Comparison of ENCODE assay signal across 1 cellular context in the genomic region with DNA sequence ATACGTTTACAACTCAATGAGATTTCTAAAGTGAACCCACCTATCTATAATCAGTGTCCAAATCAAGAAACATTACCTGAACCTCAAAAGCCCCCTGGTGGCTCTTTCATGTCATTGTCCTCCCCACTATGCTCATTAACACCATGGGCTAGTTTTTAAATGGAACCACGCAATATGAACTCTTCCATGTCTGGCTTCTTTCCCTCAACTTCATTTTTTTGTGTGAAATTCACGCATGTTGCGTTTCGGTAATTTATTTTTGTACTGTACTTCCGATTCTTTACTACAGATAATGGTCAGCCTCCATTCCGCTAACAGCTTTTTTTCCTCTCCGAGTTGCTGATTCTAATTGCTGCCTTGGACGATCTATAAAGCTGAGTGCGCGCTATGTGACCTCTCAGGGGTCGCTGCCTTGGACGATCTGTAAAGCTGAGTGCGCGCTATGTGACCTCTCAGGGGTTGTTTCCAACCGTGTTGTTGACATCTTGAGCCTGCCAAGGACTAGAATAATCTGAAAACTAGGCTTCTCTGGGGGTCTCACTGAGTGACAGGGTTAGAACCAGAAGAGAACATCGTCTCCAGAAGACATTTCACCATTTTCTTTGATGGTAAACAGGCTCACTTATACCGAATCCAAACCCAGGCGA.
TF ChIP-seq lines count a peak whose summit lies in the region.

No MANE protein-coding gene starts in this region.

TF ChIP-seq in K562, 482 proteins besides CTCF, POLR2A, EP300 and RAD21 (continues in another document):
- TF ChIP-seq BACH1 (tag; IDR thresholded peaks at IDR 0.05) = peak; percentile 89; the same call in 1 of the 2 replicates
- peak; percentile 46; the same call in 1 of the 2 replicates for TF ChIP-seq ZBTB17 (CRISPR knock-in tag; IDR thresholded peaks at IDR 0.05)
- TF ChIP-seq ARID1B (IDR thresholded peaks at IDR 0.05) = no peak; the same call in 1 of the 2 replicates
- TF ChIP-seq HNRNPK (IDR thresholded peaks at IDR 0.05; ENCODE audit: low read depth, low read length, poor library complexity, severe bottlenecking) = no peak
- TF ChIP-seq SMAD3 (CRISPR knock-in tag; conservative IDR thresholded peaks at IDR 0.05) = peak; percentile 80; the same call in 1 of the 2 replicates
- no peak for TF ChIP-seq JUNB (CRISPR knock-in tag; conservative IDR thresholded peaks at IDR 0.05)
- peak; percentile 68; the same call in 1 of the 2 replicates for TF ChIP-seq NBN (IDR thresholded peaks at IDR 0.05; ENCODE audit: low read depth)
- TF ChIP-seq ARHGAP35 (IDR thresholded peaks at IDR 0.05; ENCODE audit: partially characterized antibody) = no peak
- no peak for TF ChIP-seq MEIS2 (IDR thresholded peaks at IDR 0.05; ENCODE audit: partially characterized antibody)
- TF ChIP-seq ZNF134 (CRISPR knock-in tag; conservative IDR thresholded peaks at IDR 0.05) = peak; percentile 40; the same call in 1 of the 2 replicates
- no peak for TF ChIP-seq ILK (tag; IDR thresholded peaks at IDR 0.05; ENCODE audit: borderline replicate concordance, low read depth)
- TF ChIP-seq L3MBTL2 (IDR thresholded peaks at IDR 0.05) = 0 out of 2 replicates have a peak, but pooled peaks have one; percentile 87
- no peak for TF ChIP-seq ZNF124 (CRISPR knock-in tag; IDR thresholded peaks at IDR 0.05)
- TF ChIP-seq, protein P1, sequence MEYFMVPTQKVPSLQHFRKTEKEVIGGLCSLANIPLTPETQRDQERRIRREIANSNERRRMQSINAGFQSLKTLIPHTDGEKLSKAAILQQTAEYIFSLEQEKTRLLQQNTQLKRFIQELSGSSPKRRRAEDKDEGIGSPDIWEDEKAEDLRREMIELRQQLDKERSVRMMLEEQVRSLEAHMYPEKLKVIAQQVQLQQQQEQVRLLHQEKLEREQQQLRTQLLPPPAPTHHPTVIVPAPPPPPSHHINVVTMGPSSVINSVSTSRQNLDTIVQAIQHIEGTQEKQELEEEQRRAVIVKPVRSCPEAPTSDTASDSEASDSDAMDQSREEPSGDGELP (CRISPR knock-in tag; IDR thresholded peaks at IDR 0.05; ENCODE audit: borderline replicate concordance) = no peak
- TF ChIP-seq RCOR1 (IDR thresholded peaks at IDR 0.05; ENCODE audit: borderline replicate concordance in 1 of 2, low read depth in 2 of 2, low read length in 2 of 2) = no peak
- TF ChIP-seq ZNF589 (CRISPR knock-in tag; IDR thresholded peaks at IDR 0.05; ENCODE audit: low read depth) = peak; percentile 97
- TF ChIP-seq PHF21A (IDR thresholded peaks at IDR 0.05; ENCODE audit: borderline replicate concordance, low read depth) = 0 out of 2 replicates have a peak, but pooled peaks have one; percentile 20
- TF ChIP-seq, protein P2, sequence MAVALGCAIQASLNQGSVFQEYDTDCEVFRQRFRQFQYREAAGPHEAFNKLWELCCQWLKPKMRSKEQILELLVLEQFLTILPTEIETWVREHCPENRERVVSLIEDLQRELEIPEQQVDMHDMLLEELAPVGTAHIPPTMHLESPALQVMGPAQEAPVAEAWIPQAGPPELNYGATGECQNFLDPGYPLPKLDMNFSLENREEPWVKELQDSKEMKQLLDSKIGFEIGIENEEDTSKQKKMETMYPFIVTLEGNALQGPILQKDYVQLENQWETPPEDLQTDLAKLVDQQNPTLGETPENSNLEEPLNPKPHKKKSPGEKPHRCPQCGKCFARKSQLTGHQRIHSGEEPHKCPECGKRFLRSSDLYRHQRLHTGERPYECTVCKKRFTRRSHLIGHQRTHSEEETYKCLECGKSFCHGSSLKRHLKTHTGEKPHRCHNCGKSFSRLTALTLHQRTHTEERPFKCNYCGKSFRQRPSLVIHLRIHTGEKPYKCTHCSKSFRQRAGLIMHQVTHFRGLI (CRISPR knock-in tag; IDR thresholded peaks at IDR 0.05) = peak; percentile 72; the same call in 1 of the 2 replicates
- TF ChIP-seq, protein P3, sequence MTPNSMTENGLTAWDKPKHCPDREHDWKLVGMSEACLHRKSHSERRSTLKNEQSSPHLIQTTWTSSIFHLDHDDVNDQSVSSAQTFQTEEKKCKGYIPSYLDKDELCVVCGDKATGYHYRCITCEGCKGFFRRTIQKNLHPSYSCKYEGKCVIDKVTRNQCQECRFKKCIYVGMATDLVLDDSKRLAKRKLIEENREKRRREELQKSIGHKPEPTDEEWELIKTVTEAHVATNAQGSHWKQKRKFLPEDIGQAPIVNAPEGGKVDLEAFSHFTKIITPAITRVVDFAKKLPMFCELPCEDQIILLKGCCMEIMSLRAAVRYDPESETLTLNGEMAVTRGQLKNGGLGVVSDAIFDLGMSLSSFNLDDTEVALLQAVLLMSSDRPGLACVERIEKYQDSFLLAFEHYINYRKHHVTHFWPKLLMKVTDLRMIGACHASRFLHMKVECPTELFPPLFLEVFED (CRISPR knock-in tag; conservative IDR thresholded peaks at IDR 0.05) = peak; percentile 78
- no peak for TF ChIP-seq U2AF1 (optimal IDR thresholded peaks at IDR 0.05; ENCODE audit: low read depth, low read length)
- peak; percentile 52 for TF ChIP-seq TBP (optimal IDR thresholded peaks at IDR 0.05; ENCODE audit: low read depth, low read length)
- no peak; the same call in 1 of the 2 replicates for TF ChIP-seq THRAP3 (IDR thresholded peaks at IDR 0.05; ENCODE audit: borderline replicate concordance)
- TF ChIP-seq, protein P4, sequence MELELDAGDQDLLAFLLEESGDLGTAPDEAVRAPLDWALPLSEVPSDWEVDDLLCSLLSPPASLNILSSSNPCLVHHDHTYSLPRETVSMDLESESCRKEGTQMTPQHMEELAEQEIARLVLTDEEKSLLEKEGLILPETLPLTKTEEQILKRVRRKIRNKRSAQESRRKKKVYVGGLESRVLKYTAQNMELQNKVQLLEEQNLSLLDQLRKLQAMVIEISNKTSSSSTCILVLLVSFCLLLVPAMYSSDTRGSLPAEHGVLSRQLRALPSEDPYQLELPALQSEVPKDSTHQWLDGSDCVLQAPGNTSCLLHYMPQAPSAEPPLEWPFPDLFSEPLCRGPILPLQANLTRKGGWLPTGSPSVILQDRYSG (tag; conservative IDR thresholded peaks at IDR 0.05; ENCODE audit: low read depth) = no peak; the same call in 1 of the 2 replicates
- TF ChIP-seq, protein P5, sequence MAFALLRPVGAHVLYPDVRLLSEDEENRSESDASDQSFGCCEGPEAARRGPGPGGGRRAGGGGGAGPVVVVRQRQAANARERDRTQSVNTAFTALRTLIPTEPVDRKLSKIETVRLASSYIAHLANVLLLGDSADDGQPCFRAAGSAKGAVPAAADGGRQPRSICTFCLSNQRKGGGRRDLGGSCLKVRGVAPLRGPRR (CRISPR knock-in tag; IDR thresholded peaks at IDR 0.05) = peak; percentile 74; the same call in 1 of the 2 replicates
- peak; percentile 9; the same call in 1 of the 2 replicates for TF ChIP-seq ZKSCAN1 (IDR thresholded peaks at IDR 0.05; ENCODE audit: low read depth, low read length)
- TF ChIP-seq PTRF (tag; IDR thresholded peaks at IDR 0.05) = 0 out of 2 replicates have a peak, but pooled peaks have one; percentile 22
- no peak; the same call in 1 of the 2 replicates for TF ChIP-seq PYGO2 (tag; IDR thresholded peaks at IDR 0.05)
- TF ChIP-seq, protein P6, sequence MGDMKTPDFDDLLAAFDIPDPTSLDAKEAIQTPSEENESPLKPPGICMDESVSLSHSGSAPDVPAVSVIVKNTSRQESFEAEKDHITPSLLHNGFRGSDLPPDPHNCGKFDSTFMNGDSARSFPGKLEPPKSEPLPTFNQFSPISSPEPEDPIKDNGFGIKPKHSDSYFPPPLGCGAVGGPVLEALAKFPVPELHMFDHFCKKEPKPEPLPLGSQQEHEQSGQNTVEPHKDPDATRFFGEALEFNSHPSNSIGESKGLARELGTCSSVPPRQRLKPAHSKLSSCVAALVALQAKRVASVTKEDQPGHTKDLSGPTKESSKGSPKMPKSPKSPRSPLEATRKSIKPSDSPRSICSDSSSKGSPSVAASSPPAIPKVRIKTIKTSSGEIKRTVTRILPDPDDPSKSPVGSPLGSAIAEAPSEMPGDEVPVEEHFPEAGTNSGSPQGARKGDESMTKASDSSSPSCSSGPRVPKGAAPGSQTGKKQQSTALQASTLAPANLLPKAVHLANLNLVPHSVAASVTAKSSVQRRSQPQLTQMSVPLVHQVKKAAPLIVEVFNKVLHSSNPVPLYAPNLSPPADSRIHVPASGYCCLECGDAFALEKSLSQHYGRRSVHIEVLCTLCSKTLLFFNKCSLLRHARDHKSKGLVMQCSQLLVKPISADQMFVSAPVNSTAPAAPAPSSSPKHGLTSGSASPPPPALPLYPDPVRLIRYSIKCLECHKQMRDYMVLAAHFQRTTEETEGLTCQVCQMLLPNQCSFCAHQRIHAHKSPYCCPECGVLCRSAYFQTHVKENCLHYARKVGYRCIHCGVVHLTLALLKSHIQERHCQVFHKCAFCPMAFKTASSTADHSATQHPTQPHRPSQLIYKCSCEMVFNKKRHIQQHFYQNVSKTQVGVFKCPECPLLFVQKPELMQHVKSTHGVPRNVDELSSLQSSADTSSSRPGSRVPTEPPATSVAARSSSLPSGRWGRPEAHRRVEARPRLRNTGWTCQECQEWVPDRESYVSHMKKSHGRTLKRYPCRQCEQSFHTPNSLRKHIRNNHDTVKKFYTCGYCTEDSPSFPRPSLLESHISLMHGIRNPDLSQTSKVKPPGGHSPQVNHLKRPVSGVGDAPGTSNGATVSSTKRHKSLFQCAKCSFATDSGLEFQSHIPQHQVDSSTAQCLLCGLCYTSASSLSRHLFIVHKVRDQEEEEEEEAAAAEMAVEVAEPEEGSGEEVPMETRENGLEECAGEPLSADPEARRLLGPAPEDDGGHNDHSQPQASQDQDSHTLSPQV (IDR thresholded peaks at IDR 0.05) = peak; percentile 77
- TF ChIP-seq, protein P7, sequence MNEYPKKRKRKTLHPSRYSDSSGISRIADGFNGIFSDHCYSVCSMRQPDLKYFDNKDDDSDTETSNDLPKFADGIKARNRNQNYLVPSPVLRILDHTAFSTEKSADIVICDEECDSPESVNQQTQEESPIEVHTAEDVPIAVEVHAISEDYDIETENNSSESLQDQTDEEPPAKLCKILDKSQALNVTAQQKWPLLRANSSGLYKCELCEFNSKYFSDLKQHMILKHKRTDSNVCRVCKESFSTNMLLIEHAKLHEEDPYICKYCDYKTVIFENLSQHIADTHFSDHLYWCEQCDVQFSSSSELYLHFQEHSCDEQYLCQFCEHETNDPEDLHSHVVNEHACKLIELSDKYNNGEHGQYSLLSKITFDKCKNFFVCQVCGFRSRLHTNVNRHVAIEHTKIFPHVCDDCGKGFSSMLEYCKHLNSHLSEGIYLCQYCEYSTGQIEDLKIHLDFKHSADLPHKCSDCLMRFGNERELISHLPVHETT (CRISPR knock-in tag; conservative IDR thresholded peaks at IDR 0.05 in 1 of 2, IDR thresholded peaks at IDR 0.05 in 1 of 2) = no peak
- no peak for TF ChIP-seq RFX5 (IDR thresholded peaks at IDR 0.05; ENCODE audit: low read depth, low read length)
- no peak for TF ChIP-seq POLR2H (tag; IDR thresholded peaks at IDR 0.05; ENCODE audit: low read depth)
- TF ChIP-seq SMARCA4 (IDR thresholded peaks at IDR 0.05) = no peak
- TF ChIP-seq SMAD2 (IDR thresholded peaks at IDR 0.05; ENCODE audit: low read depth, low read length) = no peak
- no peak for TF ChIP-seq NCOA1 (IDR thresholded peaks at IDR 0.05; ENCODE audit: low read depth)
- TF ChIP-seq TEAD1 (CRISPR knock-in tag; IDR thresholded peaks at IDR 0.05) = peak; percentile 24 to 33; a peak in 2 of 4 replicates
- no peak for TF ChIP-seq TRIM24 (IDR thresholded peaks at IDR 0.05)
- no peak for TF ChIP-seq JUND (IDR thresholded peaks at IDR 0.05; ENCODE audit: borderline replicate concordance, low read depth, low read length)
- peak; percentile 31; the same call in 1 of the 3 replicates for TF ChIP-seq JUND (tag; IDR thresholded peaks at IDR 0.05; ENCODE audit: borderline replicate concordance, low read depth, low read length)
- TF ChIP-seq SUPT5H (IDR thresholded peaks at IDR 0.05) = no peak
- 0 out of 2 replicates have a peak, but pooled peaks have one; percentile 62 for TF ChIP-seq HEY1 (CRISPR knock-in tag; IDR thresholded peaks at IDR 0.05; ENCODE audit: borderline replicate concordance)
- TF ChIP-seq ZKSCAN3 (CRISPR knock-in tag; IDR thresholded peaks at IDR 0.05) = 0 out of 2 replicates have a peak, but pooled peaks have one; percentile 7
- no peak for TF ChIP-seq ADNP (tag; IDR thresholded peaks at IDR 0.05)
- peak; percentile 99; the same call in 1 of the 2 replicates for TF ChIP-seq ZC3H4 (CRISPR knock-in tag; IDR thresholded peaks at IDR 0.05; ENCODE audit: borderline replicate concordance)
- TF ChIP-seq, protein P8, sequence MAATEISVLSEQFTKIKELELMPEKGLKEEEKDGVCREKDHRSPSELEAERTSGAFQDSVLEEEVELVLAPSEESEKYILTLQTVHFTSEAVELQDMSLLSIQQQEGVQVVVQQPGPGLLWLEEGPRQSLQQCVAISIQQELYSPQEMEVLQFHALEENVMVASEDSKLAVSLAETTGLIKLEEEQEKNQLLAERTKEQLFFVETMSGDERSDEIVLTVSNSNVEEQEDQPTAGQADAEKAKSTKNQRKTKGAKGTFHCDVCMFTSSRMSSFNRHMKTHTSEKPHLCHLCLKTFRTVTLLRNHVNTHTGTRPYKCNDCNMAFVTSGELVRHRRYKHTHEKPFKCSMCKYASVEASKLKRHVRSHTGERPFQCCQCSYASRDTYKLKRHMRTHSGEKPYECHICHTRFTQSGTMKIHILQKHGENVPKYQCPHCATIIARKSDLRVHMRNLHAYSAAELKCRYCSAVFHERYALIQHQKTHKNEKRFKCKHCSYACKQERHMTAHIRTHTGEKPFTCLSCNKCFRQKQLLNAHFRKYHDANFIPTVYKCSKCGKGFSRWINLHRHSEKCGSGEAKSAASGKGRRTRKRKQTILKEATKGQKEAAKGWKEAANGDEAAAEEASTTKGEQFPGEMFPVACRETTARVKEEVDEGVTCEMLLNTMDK (IDR thresholded peaks at IDR 0.05; ENCODE audit: borderline replicate concordance, insufficient read depth, low read depth, low read length, poor library complexity, severe bottlenecking) = peak; percentile 77
- TF ChIP-seq BRD4 (IDR thresholded peaks at IDR 0.05) = peak; percentile 100
- TF ChIP-seq, protein P9, sequence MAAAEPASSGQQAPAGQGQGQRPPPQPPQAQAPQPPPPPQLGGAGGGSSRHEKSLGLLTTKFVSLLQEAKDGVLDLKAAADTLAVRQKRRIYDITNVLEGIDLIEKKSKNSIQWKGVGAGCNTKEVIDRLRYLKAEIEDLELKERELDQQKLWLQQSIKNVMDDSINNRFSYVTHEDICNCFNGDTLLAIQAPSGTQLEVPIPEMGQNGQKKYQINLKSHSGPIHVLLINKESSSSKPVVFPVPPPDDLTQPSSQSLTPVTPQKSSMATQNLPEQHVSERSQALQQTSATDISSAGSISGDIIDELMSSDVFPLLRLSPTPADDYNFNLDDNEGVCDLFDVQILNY (CRISPR knock-in tag; IDR thresholded peaks at IDR 0.05) = peak; percentile 83; the same call in 1 of the 2 replicates
- TF ChIP-seq CBFA2T2 (conservative IDR thresholded peaks at IDR 0.05) = no peak
- TF ChIP-seq GATAD2B (IDR thresholded peaks at IDR 0.05; ENCODE audit: borderline replicate concordance) = no peak
- peak in 1 of 2 experiments; percentile 28; a peak in 2 of 4 replicates for TF ChIP-seq FOXA3 (CRISPR knock-in tag; conservative IDR thresholded peaks at IDR 0.05 in 1 of 2, IDR thresholded peaks at IDR 0.05 in 1 of 2)
- no peak for TF ChIP-seq POLR3A (IDR thresholded peaks at IDR 0.05; ENCODE audit: borderline replicate concordance, extremely low read depth, insufficient read depth, insufficient read length)
- 0 out of 2 replicates have a peak, but pooled peaks have one; percentile 8 for TF ChIP-seq TEAD4 (IDR thresholded peaks at IDR 0.05; ENCODE audit: low read length)
- TF ChIP-seq TEAD4 (CRISPR knock-in tag; IDR thresholded peaks at IDR 0.05; ENCODE audit: borderline replicate concordance) = no peak
- no peak; the same call in 1 of the 2 replicates for TF ChIP-seq ZNF75A (CRISPR knock-in tag; IDR thresholded peaks at IDR 0.05)
- TF ChIP-seq BRCA1 (IDR thresholded peaks at IDR 0.05) = no peak
- TF ChIP-seq BRCA1 (CRISPR knock-in tag; IDR thresholded peaks at IDR 0.05) = no peak
- no peak for TF ChIP-seq ZNF551 (CRISPR knock-in tag; IDR thresholded peaks at IDR 0.05)
